1 cellular context compared by ENCODE assay signal in genomic region chr6:145673504-145673903, GRCh38.
TF ChIP-seq lines count a peak whose summit lies in the region.

No MANE protein-coding gene starts in this region.

TF ChIP-seq in HepG2, 621 proteins besides CTCF, POLR2A, EP300 and RAD21 (continued from another document and continues in another):
- TF ChIP-seq THAP9 (CRISPR knock-in tag; IDR thresholded peaks at IDR 0.05; ENCODE audit: borderline replicate concordance) (peak; percentile 39; the same call in 1 of the 2 replicates), ZNF225 (CRISPR knock-in tag; IDR thresholded peaks at IDR 0.05) (0 out of 2 replicates have a peak, but pooled peaks have one; percentile 55), ZNF468 (CRISPR knock-in tag; IDR thresholded peaks at IDR 0.05) (no peak), UBTF (CRISPR knock-in tag; IDR thresholded peaks at IDR 0.05) (no peak), ZNF766 (CRISPR knock-in tag; IDR thresholded peaks at IDR 0.05; ENCODE audit: borderline replicate concordance) (0 out of 2 replicates have a peak, but pooled peaks have one; percentile 40), ZNF782 (CRISPR knock-in tag; IDR thresholded peaks at IDR 0.05; ENCODE audit: borderline replicate concordance) (no peak), FOXJ3 (CRISPR knock-in tag; IDR thresholded peaks at IDR 0.05; ENCODE audit: borderline replicate concordance) (0 out of 2 replicates have a peak, but pooled peaks have one; percentile 28), RARA (CRISPR knock-in tag; IDR thresholded peaks at IDR 0.05) (no peak), NFAT5 (CRISPR knock-in tag; IDR thresholded peaks at IDR 0.05) (0 out of 2 replicates have a peak, but pooled peaks have one; percentile 39), ZMYM4 (CRISPR knock-in tag; IDR thresholded peaks at IDR 0.05) (peak; percentile 74), AGO1 (IDR thresholded peaks at IDR 0.05; ENCODE audit: low read depth, low read length, poor library complexity, severe bottlenecking) (no peak), HOXA3 (CRISPR knock-in tag; IDR thresholded peaks at IDR 0.05) (0 out of 2 replicates have a peak, but pooled peaks have one; percentile 24), TEF (CRISPR knock-in tag; IDR thresholded peaks at IDR 0.05) (no peak), MED1 (CRISPR knock-in tag; IDR thresholded peaks at IDR 0.05) (no peak), ZFP90 (CRISPR knock-in tag; IDR thresholded peaks at IDR 0.05; ENCODE audit: borderline replicate concordance) (0 out of 2 replicates have a peak, but pooled peaks have one; percentile 42), MAFF (IDR thresholded peaks at IDR 0.05; ENCODE audit: low read depth, low read length) (no peak), ADNP (CRISPR knock-in tag; IDR thresholded peaks at IDR 0.05) (no peak), RNF219 (CRISPR knock-in tag; IDR thresholded peaks at IDR 0.05) (no peak), ZNF687 (CRISPR knock-in tag; IDR thresholded peaks at IDR 0.05) (peak; percentile 22; the same call in 1 of the 2 replicates), KLF16 (CRISPR knock-in tag; IDR thresholded peaks at IDR 0.05) (no peak), REPIN1 (CRISPR knock-in tag; IDR thresholded peaks at IDR 0.05; ENCODE audit: borderline replicate concordance, low read depth) (no peak), ETS1 (CRISPR knock-in tag; IDR thresholded peaks at IDR 0.05) (no peak), ZNF574 (CRISPR knock-in tag; IDR thresholded peaks at IDR 0.05) (peak; percentile 22; the same call in 1 of the 2 replicates), ZNF350 (CRISPR knock-in tag; IDR thresholded peaks at IDR 0.05; ENCODE audit: borderline replicate concordance, low read depth) (peak; percentile 45; the same call in 1 of the 2 replicates), ZNF619 (CRISPR knock-in tag; IDR thresholded peaks at IDR 0.05) (no peak), GLMP (CRISPR knock-in tag; IDR thresholded peaks at IDR 0.05; ENCODE audit: borderline replicate concordance) (no peak), GZF1 (CRISPR knock-in tag; IDR thresholded peaks at IDR 0.05) (no peak), E2F1 (CRISPR knock-in tag; IDR thresholded peaks at IDR 0.05) (no peak)
